Comparison of ENCODE assay signal across 21 cellular contexts in genomic region chr10:114539623-114540022, GRCh38.
A peak's percentile ranks its signal among the peaks of the same experiment; 100 is the strongest.
DNase-seq lines count a peak whose midpoint lies in the region; ATAC-seq lines count a peak whose summit lies in the region.
"Had no signal": no experiment of that assay in that cellular context is flagged by ENCODE, and none has a peak within 500 bp of the region (broad histone marks: within the 10 kb centered on the region; RNA-seq: fewer than 3 reads in every experiment).

No MANE protein-coding gene starts in this region.

- no peak overlapping the region for H3K9ac ChIP-seq in mesendoderm (ENCODE audit: low read length)

- H3K4me2 ChIP-seq in mesendoderm (ENCODE audit: low read length), result no peak overlapping the region
- H3K4me2 ChIP-seq: PC-9 had no signal

- peaks cover 0 to under 1% (median 0%) of the 10 kb centered on the region in 3 donors for H3K36me3 Mint-ChIP-seq in CD8-positive, alpha-beta memory T cell
- peaks cover 2% of the 10 kb centered on the region for H3K36me3 Mint-ChIP-seq in activated T-helper 1 cell treated with anti-CD3 and anti-CD28 coated beads, Interleukin-12 subunit alpha, Interleukin-12 subunit beta, Interleukin-2, Interleukin-4 antibody, amounts not matched to agents 30 ng/mL and 10 ng/mL and 1 ng/mL, durations not matched to agents 14 hours and 24 hours and 36 hours (ENCODE audit: low read depth)

- CTCF ChIA-PET in CD8-positive, alpha-beta memory T cell (lab: Charles Lee), result interaction anchor here (1.1 to 7.5 kb wide), 6 partner anchors 8 to 68 kb away, joined by 3 to 85 read pairs (median 6); no protein-coding TSS in a partner anchor

- no peak overlapping the region for H4K8ac ChIP-seq in mesendoderm (ENCODE audit: low read depth, low read length)

- H3K4me3 Mint-ChIP-seq in CD8-positive, alpha-beta memory T cell, result peak overlapping the region in 6 of 7 donors; percentile 9 to 72 (median 52)
- no peak overlapping the region for H3K4me3 Mint-ChIP-seq in activated T-helper 1 cell treated with anti-CD3 and anti-CD28 coated beads, Interleukin-12 subunit alpha, Interleukin-12 subunit beta, Interleukin-2, Interleukin-4 antibody, amounts not matched to agents 30 ng/mL and 10 ng/mL and 1 ng/mL, durations not matched to agents 14 hours and 24 hours and 36 hours

- H2AK5ac ChIP-seq in mesendoderm (ENCODE audit: low read length), result no peak overlapping the region

- POLR2A ChIA-PET in CD8-positive, alpha-beta memory T cell (lab: Charles Lee), result interaction anchor here (5.0 kb wide), 1 partner anchor 13 kb away, joined by 53 read pairs; no protein-coding TSS in a partner anchor

- H3K27me3 Mint-ChIP-seq in CD8-positive, alpha-beta memory T cell, result peaks cover 0 to 2% of the 10 kb centered on the region in 2 donors
- H3K27me3 Mint-ChIP-seq in activated T-helper 1 cell treated with anti-CD3 and anti-CD28 coated beads, Interleukin-12 subunit alpha, Interleukin-12 subunit beta, Interleukin-2, Interleukin-4 antibody, amounts not matched to agents 30 ng/mL and 10 ng/mL and 1 ng/mL, durations not matched to agents 14 hours and 24 hours and 36 hours (ENCODE audit: insufficient read depth), result peaks cover 3% of the 10 kb centered on the region

- no peaks in the 10 kb centered on the region for H3K79me2 ChIP-seq in mesendoderm (ENCODE audit: control insufficient read depth, insufficient read depth, low read length)

- no CpG with 5 or more reads among the region's 2 CpGs for WGBS in mesendoderm (ENCODE audit: extremely low coverage, insufficient coverage, low lambda C conversion rate)

- peaks cover 84% of the 10 kb centered on the region for H3K4me1 ChIP-seq in CD8-positive, alpha-beta memory T cell (ENCODE audit: insufficient read depth, low read length)
- H3K4me1 ChIP-seq in mesendoderm (ENCODE audit: control insufficient read depth, low read depth, low read length), result peaks cover 2% of the 10 kb centered on the region
- H3K4me1 ChIP-seq: uterus had no signal

- no peak overlapping the region for H3K23ac ChIP-seq in mesendoderm (ENCODE audit: low read length)

- H2BK5ac ChIP-seq in mesendoderm (ENCODE audit: low read length), result no peak overlapping the region

- no peak overlapping the region for H3K56ac ChIP-seq in mesendoderm (ENCODE audit: low read length)

- no peaks in the 10 kb centered on the region for H3K27me3 ChIP-seq in CD8-positive, alpha-beta memory T cell (ENCODE audit: insufficient read depth, low read length, poor library complexity, severe bottlenecking)
- H3K27me3 ChIP-seq in mesendoderm (ENCODE audit: insufficient read depth, low read length, poor library complexity), result no peaks in the 10 kb centered on the region
- H3K27me3 ChIP-seq: left lung, uterus had no signal

- peak overlapping the region; percentile 97 to 100 (median 99) for H3K27ac Mint-ChIP-seq in CD8-positive, alpha-beta memory T cell
- peak overlapping the region; percentile 55 for H3K27ac Mint-ChIP-seq in activated T-helper 1 cell treated with anti-CD3 and anti-CD28 coated beads, Interleukin-12 subunit alpha, Interleukin-12 subunit beta, Interleukin-2, Interleukin-4 antibody, amounts not matched to agents 30 ng/mL and 10 ng/mL and 1 ng/mL, durations not matched to agents 14 hours and 24 hours and 36 hours

- H3K36me3 ChIP-seq in CD8-positive, alpha-beta memory T cell (ENCODE audit: insufficient read depth, low read length), result no peaks in the 10 kb centered on the region
- no peaks in the 10 kb centered on the region for H3K36me3 ChIP-seq in mesendoderm (ENCODE audit: control insufficient read depth, insufficient read depth, low read length)
- H3K36me3 ChIP-seq: uterus had no signal

- H3K18ac ChIP-seq in mesendoderm (ENCODE audit: low read length), result no peak overlapping the region

- no peak for ATAC-seq in HG02970 (IDR thresholded peaks at IDR 0.05; ENCODE audit: low FRiP score, unreplicated experiment)
- ATAC-seq: activated CD4-positive, CD25-positive, alpha-beta regulatory T cell treated with anti-CD3 and anti-CD28 coated beads, Interleukin-2, amount 50 U/mL, for 24 hours; HCT116; HepG2; left lung; mucosa of descending colon had no signal

- no peak overlapping the region for H2BK120ac ChIP-seq in mesendoderm (ENCODE audit: low read depth, low read length)

- intact Hi-C loops in activated T-helper 1 cell treated with anti-CD3 and anti-CD28 coated beads, Interleukin-12 subunit alpha, Interleukin-12 subunit beta, Interleukin-2, Interleukin-4 antibody, amounts not matched to agents 30 ng/mL and 10 ng/mL and 1 ng/mL, durations not matched to agents 14 hours and 24 hours and 36 hours (cut with micrococcal nuclease), result loop anchor here (2.0 to 5.0 kb wide), 4 partner anchors 75 to 861 kb away; partner anchors contain the start of genes CASP7, CCDC186 and TRUB1

- no peaks in the 10 kb centered on the region for H3K79me1 ChIP-seq in mesendoderm (ENCODE audit: low read length)

- H3K4me3 ChIP-seq in CD8-positive, alpha-beta memory T cell (ENCODE audit: low read length), result no peak overlapping the region
- no peak overlapping the region for H3K4me3 ChIP-seq in mesendoderm (ENCODE audit: low read length)
- H3K4me3 ChIP-seq: left lung, mucosa of descending colon, PC-9, uterus had no signal

- no peak overlapping the region for H2BK15ac ChIP-seq in mesendoderm (replicated peaks; ENCODE audit: low read depth)

- no peak overlapping the region for H3K4ac ChIP-seq in mesendoderm (ENCODE audit: low read depth, low read length)

- peaks cover 0 to 2% (median 0%) of the 10 kb centered on the region in 5 donors for H3K9me3 Mint-ChIP-seq in CD8-positive, alpha-beta memory T cell
- H3K9me3 Mint-ChIP-seq in activated T-helper 1 cell treated with anti-CD3 and anti-CD28 coated beads, Interleukin-12 subunit alpha, Interleukin-12 subunit beta, Interleukin-2, Interleukin-4 antibody, amounts not matched to agents 30 ng/mL and 10 ng/mL and 1 ng/mL, durations not matched to agents 14 hours and 24 hours and 36 hours, result no peaks in the 10 kb centered on the region

- H4K5ac ChIP-seq in mesendoderm (ENCODE audit: low read length), result no peak overlapping the region

- H3K4me1 Mint-ChIP-seq in CD8-positive, alpha-beta memory T cell, result peaks cover 66 to 80% (median 74%) of the 10 kb centered on the region in 3 donors
- H3K4me1 Mint-ChIP-seq in activated T-helper 1 cell treated with anti-CD3 and anti-CD28 coated beads, Interleukin-12 subunit alpha, Interleukin-12 subunit beta, Interleukin-2, Interleukin-4 antibody, amounts not matched to agents 30 ng/mL and 10 ng/mL and 1 ng/mL, durations not matched to agents 14 hours and 24 hours and 36 hours (ENCODE audit: low read depth), result peaks cover 74% of the 10 kb centered on the region

- peak; percentile 52 for DNase-seq in activated CD8-positive, alpha-beta memory T cell treated with anti-CD3 and anti-CD28 coated beads for 24 hours
- DNase-seq in activated CD8-positive, alpha-beta memory T cell treated with anti-CD3 and anti-CD28 coated beads, Interleukin-2, amount 50 U/mL, for 4 hours, result no peak
- no peak for DNase-seq in CD8-positive, alpha-beta memory T cell
- DNase-seq in activated T-helper 1 cell treated with anti-CD3 and anti-CD28 coated beads, Interleukin-12 subunit alpha, Interleukin-12 subunit beta, Interleukin-2, Interleukin-4 antibody, amounts not matched to agents 30 ng/mL and 10 ng/mL and 1 ng/mL, durations not matched to agents 14 hours and 24 hours and 36 hours (ENCODE audit: low spot score), result no peak
- peak; percentile 75 for DNase-seq in mesendoderm
- no peak for DNase-seq in NCI-H2196 (lab: John Stamatoyannopoulos, UW; ENCODE audit: unreplicated experiment)
- no peak for DNase-seq in H4 (ENCODE audit: low spot score)
- DNase-seq: activated T-cell treated with anti-CD3 and anti-CD28 coated beads, Interleukin-2, amount 50 U/mL, for 1 hour; left lung; mucosa of descending colon; NCI-H1436 treated with DMSO at 0.1 percent for 48 hours; NCI-H774; PC-9; stimulated activated CD4-positive, alpha-beta T cell treated with anti-CD3 and anti-CD28 coated beads, Interleukin-4, amount 100 ng/mL, for 4 hours; T-helper 9 cell; uterus had no signal

- no peak overlapping the region for H3K27ac ChIP-seq in CD8-positive, alpha-beta memory T cell (ENCODE audit: low read depth, low read length)
- H3K27ac ChIP-seq in mesendoderm (ENCODE audit: low read depth, low read length), result no peak overlapping the region
- H3K27ac ChIP-seq: C4-2B, left lung, PC-9 had no signal

- no peaks in the 10 kb centered on the region for H3K9me3 ChIP-seq in CD8-positive, alpha-beta memory T cell (ENCODE audit: low read length)
- H3K9me3 ChIP-seq: left lung, mucosa of descending colon, uterus had no signal

Comparison
In these comparisons a context has a peak if more than half of its experiments do, and no peak if none do; other contexts are left out.
1. DNase-seq: peak in activated CD8-positive, alpha-beta memory T cell treated with anti-CD3 and anti-CD28 coated beads for 24 hours (single experiment) and mesendoderm (single experiment); none in activated CD8-positive, alpha-beta memory T cell treated with anti-CD3 and anti-CD28 coated beads, Interleukin-2, amount 50 U/mL, for 4 hours (single experiment), CD8-positive, alpha-beta memory T cell (0 of 5), activated T-helper 1 cell treated with anti-CD3 and anti-CD28 coated beads, Interleukin-12 subunit alpha, Interleukin-12 subunit beta, Interleukin-2, Interleukin-4 antibody, amounts not matched to agents 30 ng/mL and 10 ng/mL and 1 ng/mL, durations not matched to agents 14 hours and 24 hours and 36 hours (single experiment), NCI-H2196 (single experiment) and H4 (single experiment).